In the genomic region with DNA sequence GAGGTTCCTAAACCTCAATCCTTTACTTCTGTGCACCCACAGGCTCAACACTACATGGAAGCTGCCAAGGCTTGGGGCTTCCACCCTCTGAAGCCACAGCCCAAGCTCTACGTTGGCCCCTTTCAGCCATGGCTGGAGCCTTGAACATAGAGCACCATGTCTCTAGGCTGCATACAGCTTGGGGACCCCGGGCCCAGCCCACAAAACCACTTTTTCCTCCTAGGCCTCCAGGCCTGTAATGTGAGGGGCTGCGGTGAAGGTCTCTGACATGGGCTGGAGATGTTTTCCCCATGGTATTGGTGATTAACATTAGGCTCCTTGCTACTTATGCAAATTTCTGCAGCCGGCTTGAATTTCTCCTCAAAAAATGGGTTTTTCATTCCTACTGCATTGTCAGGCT, we compare ENCODE assay signal across 3 cellular contexts.
DNase-seq lines count a peak whose midpoint lies in the region; ATAC-seq and TF ChIP-seq lines count a peak whose summit lies in the region.
"Not testable (repeated sequence)": the region's sequence is repeated elsewhere in the genome, so short reads cannot be mapped to it uniquely, and the experiment has no call there.

No MANE protein-coding gene starts in this region.

- H3K9ac ChIP-seq in neuronal stem cell (ENCODE audit: low read depth, low read length, poor library complexity) = not testable (repeated sequence)

- not testable (repeated sequence) for H3K27ac ChIP-seq in HEK293 (ENCODE audit: extremely low read depth, low read depth, low read length); neuronal stem cell (replicated peaks; ENCODE audit: low read length)

- H2BK5ac ChIP-seq in neuronal stem cell (ENCODE audit: low read length) = not testable (repeated sequence)

- DNase-seq in neuronal stem cell (ENCODE audit: low spot score); stimulated activated naive CD8-positive, alpha-beta T cell treated with anti-CD3 and anti-CD28 coated beads, Interleukin-15, amount 100 ng/mL, for 72 hours: not testable (repeated sequence)

- not testable (repeated sequence) for H2BK15ac ChIP-seq in neuronal stem cell (ENCODE audit: low read length)

- H3K4me3 ChIP-seq in HEK293 (ENCODE audit: low read depth, low read length); neuronal stem cell (ENCODE audit: low read length in 2 of 2): not testable (repeated sequence)

- H3K4ac ChIP-seq in neuronal stem cell (ENCODE audit: low read length) = not testable (repeated sequence)

- not testable (repeated sequence) for H3K23ac ChIP-seq in neuronal stem cell (ENCODE audit: low read depth, low read length, poor library complexity)

- WGBS in neuronal stem cell (ENCODE audit: extremely low coverage in 2 of 2, insufficient read length in 2 of 2, insufficient replicate concordance in 1 of 2), 2 donors = no CpG with 5 or more reads among the region's 4 CpGs

- POLR2A ChIA-PET in HEK293 (lab: Yijun Ruan, JAX) = not testable (repeated sequence)

- H4K8ac ChIP-seq in neuronal stem cell (ENCODE audit: low read depth, low read length) = not testable (repeated sequence)

- not testable (repeated sequence) for H3K27me3 ChIP-seq in neuronal stem cell (ENCODE audit: control insufficient read depth in 3 of 3, insufficient read depth in 3 of 3, low read depth in 1 of 3, low read length in 3 of 3)

- H3K4me3 Mint-ChIP-seq in stimulated activated naive CD8-positive, alpha-beta T cell treated with anti-CD3 and anti-CD28 coated beads, Interleukin-15, amount 100 ng/mL, for 72 hours = not testable (repeated sequence)

- peak overlapping the region; percentile 42 to 80 for H3K27ac Mint-ChIP-seq in stimulated activated naive CD8-positive, alpha-beta T cell treated with anti-CD3 and anti-CD28 coated beads, Interleukin-15, amount 100 ng/mL, for 72 hours

- H2AK5ac ChIP-seq in neuronal stem cell (ENCODE audit: low read depth, low read length) = not testable (repeated sequence)

- CTCF ChIA-PET in HEK293 (lab: Yijun Ruan, JAX) = not testable (repeated sequence)

- H3K9me3 ChIP-seq in HEK293 (ENCODE audit: control insufficient read depth, insufficient read depth, low read depth, low read length); neuronal stem cell (replicated peaks in 1 of 2; ENCODE audit: control insufficient read depth in 2 of 2, insufficient read depth in 1 of 2, low read depth in 1 of 2, low read length in 2 of 2): not testable (repeated sequence)

- not testable (repeated sequence) for H3K4me1 ChIP-seq in HEK293 (ENCODE audit: control insufficient read depth, insufficient read depth, low read length); neuronal stem cell (ENCODE audit: control insufficient read depth in 2 of 2, insufficient read depth in 1 of 2, low read depth in 1 of 2, low read length in 2 of 2)

- H3K36me3 ChIP-seq in HEK293 (ENCODE audit: control insufficient read depth in 2 of 2, insufficient read depth in 1 of 2, low read length in 2 of 2); neuronal stem cell (replicated peaks in 1 of 2; ENCODE audit: control insufficient read depth in 2 of 2, insufficient read depth in 2 of 2, low read length in 2 of 2): not testable (repeated sequence)

- not testable (repeated sequence) for H2AFZ ChIP-seq in neuronal stem cell (ENCODE audit: low read length)

- not testable (repeated sequence) for H3K4me1 Mint-ChIP-seq in stimulated activated naive CD8-positive, alpha-beta T cell treated with anti-CD3 and anti-CD28 coated beads, Interleukin-15, amount 100 ng/mL, for 72 hours

- peaks cover 0 to 36% of the 10 kb centered on the region in 2 donors for H3K9me3 Mint-ChIP-seq in stimulated activated naive CD8-positive, alpha-beta T cell treated with anti-CD3 and anti-CD28 coated beads, Interleukin-15, amount 100 ng/mL, for 72 hours

- ATAC-seq in stimulated activated naive CD8-positive, alpha-beta T cell treated with anti-CD3 and anti-CD28 coated beads, Interleukin-15, amount 100 ng/mL, for 72 hours = not testable (repeated sequence)

- not testable (repeated sequence) for H3K79me1 ChIP-seq in neuronal stem cell (ENCODE audit: low read depth, low read length)

- not testable (repeated sequence) for H2BK12ac ChIP-seq in neuronal stem cell (ENCODE audit: low read length)

- not testable (repeated sequence) for H4K91ac ChIP-seq in neuronal stem cell (ENCODE audit: low read depth, low read length, poor library complexity)

- H3K4me2 ChIP-seq in neuronal stem cell (ENCODE audit: insufficient read depth, low read length, poor library complexity, severe bottlenecking) = not testable (repeated sequence)

- not testable (repeated sequence) for H3K27me3 Mint-ChIP-seq in stimulated activated naive CD8-positive, alpha-beta T cell treated with anti-CD3 and anti-CD28 coated beads, Interleukin-15, amount 100 ng/mL, for 72 hours

- H3K14ac ChIP-seq in neuronal stem cell (ENCODE audit: low read length) = peak overlapping the region; percentile 58

- not testable (repeated sequence) for TF ChIP-seq CTCF in HEK293 (tag by site-specific recombination; IDR thresholded peaks at IDR 0.05)

- H3K18ac ChIP-seq in neuronal stem cell (ENCODE audit: low read length) = not testable (repeated sequence)

- not testable (repeated sequence) for H2BK120ac ChIP-seq in neuronal stem cell (ENCODE audit: low read depth, low read length)

TF ChIP-seq in HEK293, 187 proteins besides CTCF, POLR2A, EP300 and RAD21:
- TF ChIP-seq ZNF585B (tag by site-specific recombination; IDR thresholded peaks at IDR 0.05) = peak; percentile 55
